Comparison of ENCODE assay signal across 1 cellular context in genomic region chr17:50259484-50260324, GRCh38.
TF ChIP-seq lines count a peak whose summit lies in the region.

No MANE protein-coding gene starts in this region.

TF ChIP-seq in WTC11, 78 proteins besides CTCF, POLR2A, EP300 and RAD21 (continued from another document):
- TF ChIP-seq ZNF138 (CRISPR knock-in tag; conservative IDR thresholded peaks at IDR 0.05) (no peak), SMAD4 (CRISPR knock-in tag; IDR thresholded peaks at IDR 0.05) (no peak), NFE2L1 (CRISPR knock-in tag; IDR thresholded peaks at IDR 0.05) (no peak), PRRX2 (CRISPR knock-in tag; IDR thresholded peaks at IDR 0.05) (no peak), MAX (CRISPR knock-in tag; IDR thresholded peaks at IDR 0.05) (no peak), JUN (CRISPR knock-in tag; IDR thresholded peaks at IDR 0.05) (no peak), RORB (CRISPR knock-in tag; IDR thresholded peaks at IDR 0.05) (no peak), FOXJ3 (CRISPR knock-in tag; IDR thresholded peaks at IDR 0.05; ENCODE audit: borderline replicate concordance) (no peak), STAT6 (CRISPR knock-in tag; conservative IDR thresholded peaks at IDR 0.05; ENCODE audit: low read depth) (no peak), ZNF416 (CRISPR knock-in tag; IDR thresholded peaks at IDR 0.05) (no peak), ETV6 (CRISPR knock-in tag; IDR thresholded peaks at IDR 0.05) (no peak)
